In the genomic region with DNA sequence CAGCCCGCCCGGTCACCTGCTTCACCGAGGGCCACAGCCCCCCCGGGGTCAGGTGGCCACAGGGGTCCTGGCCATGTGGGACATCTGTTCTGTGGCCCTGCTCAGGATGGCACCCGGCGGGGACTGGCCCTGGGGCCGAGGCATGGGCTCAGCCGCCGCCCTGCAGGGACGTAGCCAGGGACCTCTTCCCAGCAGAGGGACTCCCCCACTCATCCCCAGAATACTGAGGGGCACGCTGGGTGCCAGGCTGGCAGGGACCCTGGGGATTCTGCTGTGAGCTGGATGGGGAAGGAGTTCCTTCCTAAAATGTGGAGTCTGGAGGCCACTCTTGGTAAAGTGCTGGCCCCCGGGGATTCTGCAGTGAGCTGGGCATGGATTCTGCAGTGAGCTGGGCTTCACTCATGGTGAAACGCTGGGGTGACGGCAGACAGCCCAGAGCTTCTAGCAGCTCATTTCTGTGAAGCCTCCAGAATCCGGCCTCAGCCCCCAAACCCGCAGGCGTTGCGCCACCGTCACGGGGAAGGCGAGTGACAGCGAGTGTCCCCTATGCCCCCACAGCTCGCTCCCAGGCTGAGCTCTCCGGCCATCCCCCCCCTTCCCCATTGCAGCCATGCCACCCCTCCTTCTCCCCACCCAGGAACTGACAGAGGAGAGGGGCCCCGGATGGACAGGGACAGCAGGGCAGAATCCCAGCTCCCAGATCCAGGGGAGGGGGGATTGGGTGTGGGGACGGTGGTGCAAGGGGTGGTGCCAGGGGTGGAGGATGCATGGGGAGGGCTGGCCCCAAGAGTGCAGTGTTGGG, we compare ENCODE assay signal across 9 cellular contexts. TPM values are rescaled to one million over a fixed set of nuclear protein-coding genes. Genes with fewer than 3 reads are reported as not detected.
A peak's percentile ranks its signal among the peaks of the same experiment; 100 is the strongest.
DNase-seq lines count a peak whose midpoint lies in the region; ATAC-seq, FAIRE-seq and TF ChIP-seq lines count a peak whose summit lies in the region.
"Had no signal": no experiment of that assay in that cellular context is flagged by ENCODE, and none has a peak within 500 bp of the region (broad histone marks: within the 10 kb centered on the region; RNA-seq: fewer than 3 reads in every experiment).

No MANE protein-coding gene starts in this region.

- TF ChIP-seq POLR2A in GM12891 (IDR thresholded peaks at IDR 0.05; ENCODE audit: low read depth, low read length), result no peak

- peak overlapping the region; percentile 99 for H3K4me3 Mint-ChIP-seq in activated T-helper 1 cell treated with anti-CD3 and anti-CD28 coated beads, Interleukin-12 subunit alpha, Interleukin-12 subunit beta, Interleukin-2, Interleukin-4 antibody, amounts not matched to agents 30 ng/mL and 10 ng/mL and 1 ng/mL, durations not matched to agents 14 hours and 24 hours and 36 hours

- H3K4me1 ChIP-seq in mononuclear cell (ENCODE audit: insufficient read depth, low read length), result peaks cover 86% of the 10 kb centered on the region

- peak overlapping the region; percentile 93 for H3K27ac Mint-ChIP-seq in activated T-helper 1 cell treated with anti-CD3 and anti-CD28 coated beads, Interleukin-12 subunit alpha, Interleukin-12 subunit beta, Interleukin-2, Interleukin-4 antibody, amounts not matched to agents 30 ng/mL and 10 ng/mL and 1 ng/mL, durations not matched to agents 14 hours and 24 hours and 36 hours

- H3K9me3 Mint-ChIP-seq in activated T-helper 1 cell treated with anti-CD3 and anti-CD28 coated beads, Interleukin-12 subunit alpha, Interleukin-12 subunit beta, Interleukin-2, Interleukin-4 antibody, amounts not matched to agents 30 ng/mL and 10 ng/mL and 1 ng/mL, durations not matched to agents 14 hours and 24 hours and 36 hours, result no peaks in the 10 kb centered on the region

- no peaks in the 10 kb centered on the region for H3K9me3 ChIP-seq in mononuclear cell (ENCODE audit: low read depth, low read length)

- H3K4me3 ChIP-seq in mononuclear cell (ENCODE audit: low read length), result peak overlapping the region; percentile 80

- ATAC-seq in GM21717 (IDR thresholded peaks at IDR 0.05; ENCODE audit: unreplicated experiment) (no peak), GM21786 (IDR thresholded peaks at IDR 0.05; ENCODE audit: unreplicated experiment) (no peak)

- peaks cover 86% of the 10 kb centered on the region for H3K4me1 Mint-ChIP-seq in activated T-helper 1 cell treated with anti-CD3 and anti-CD28 coated beads, Interleukin-12 subunit alpha, Interleukin-12 subunit beta, Interleukin-2, Interleukin-4 antibody, amounts not matched to agents 30 ng/mL and 10 ng/mL and 1 ng/mL, durations not matched to agents 14 hours and 24 hours and 36 hours (ENCODE audit: low read depth)

- no peaks in the 10 kb centered on the region for H3K27me3 ChIP-seq in mononuclear cell (ENCODE audit: insufficient read depth, low read length)

- DNase-seq in Ammon's horn (ENCODE audit: low spot score), result peak; percentile 32
- no peak for DNase-seq in GM12891 (ENCODE audit: insufficient read length, low spot score)
- no peak for DNase-seq in activated T-helper 1 cell treated with anti-CD3 and anti-CD28 coated beads, Interleukin-12 subunit alpha, Interleukin-12 subunit beta, Interleukin-2, Interleukin-4 antibody, amounts not matched to agents 30 ng/mL and 10 ng/mL and 1 ng/mL, durations not matched to agents 14 hours and 24 hours and 36 hours (ENCODE audit: low spot score)
- no peak for DNase-seq in NCI-H345 treated with DMSO at 0.1 percent for 48 hours (lab: John Stamatoyannopoulos, UW; ENCODE audit: unreplicated experiment)
- DNase-seq in HK-2 (ENCODE audit: unreplicated experiment), result no peak
- DNase-seq: NCI-H446 had no signal

- FAIRE-seq in GM12891 (lab: Jason Lieb, UNC), result peak; percentile 13

- no peaks in the 10 kb centered on the region for H3K27me3 Mint-ChIP-seq in activated T-helper 1 cell treated with anti-CD3 and anti-CD28 coated beads, Interleukin-12 subunit alpha, Interleukin-12 subunit beta, Interleukin-2, Interleukin-4 antibody, amounts not matched to agents 30 ng/mL and 10 ng/mL and 1 ng/mL, durations not matched to agents 14 hours and 24 hours and 36 hours (ENCODE audit: insufficient read depth)

- intact Hi-C loops in activated T-helper 1 cell treated with anti-CD3 and anti-CD28 coated beads, Interleukin-12 subunit alpha, Interleukin-12 subunit beta, Interleukin-2, Interleukin-4 antibody, amounts not matched to agents 30 ng/mL and 10 ng/mL and 1 ng/mL, durations not matched to agents 14 hours and 24 hours and 36 hours (cut with micrococcal nuclease), result no loop called here

- H3K36me3 Mint-ChIP-seq in activated T-helper 1 cell treated with anti-CD3 and anti-CD28 coated beads, Interleukin-12 subunit alpha, Interleukin-12 subunit beta, Interleukin-2, Interleukin-4 antibody, amounts not matched to agents 30 ng/mL and 10 ng/mL and 1 ng/mL, durations not matched to agents 14 hours and 24 hours and 36 hours (ENCODE audit: low read depth), result peaks cover 33% of the 10 kb centered on the region

TF ChIP-seq in GM12891, 5 proteins besides CTCF, POLR2A, EP300 and RAD21:
- TF ChIP-seq PAX5 (IDR thresholded peaks at IDR 0.05; ENCODE audit: insufficient read depth, low read length, severe bottlenecking), result no peak
- TF ChIP-seq TAF1 (IDR thresholded peaks at IDR 0.05; ENCODE audit: low read depth, low read length), result no peak
- no peak for TF ChIP-seq SPI1 (IDR thresholded peaks at IDR 0.05; ENCODE audit: low read depth, low read length)
- TF ChIP-seq POU2F2 (IDR thresholded peaks at IDR 0.05; ENCODE audit: low read depth, low read length), result no peak
- no peak for TF ChIP-seq POLR2AphosphoS5 (IDR thresholded peaks at IDR 0.05; ENCODE audit: low read depth, low read length)

RNA-seq across cellular contexts. Expression of gene ITGB2, which starts 1.4 kb away (rescaled TPM):
- polyA plus RNA-seq in GM12891 (2012; ENCODE audit: low read depth, missing spikeins), result 62.1 TPM
- 292 and 294 TPM in 2 replicates for total RNA-seq in activated T-helper 1 cell treated with anti-CD3 and anti-CD28 coated beads, Interleukin-12 subunit alpha, Interleukin-12 subunit beta, Interleukin-2, Interleukin-4 antibody, amounts not matched to agents 30 ng/mL and 10 ng/mL and 1 ng/mL, durations not matched to agents 14 hours and 24 hours and 36 hours
- 761 TPM for total RNA-seq in mononuclear cell

RNA-seq across cellular contexts. Expression of gene SLX9, which starts 20.5 kb away (rescaled TPM):
- polyA plus RNA-seq in GM12891 (2012; ENCODE audit: low read depth, missing spikeins), result 28.2 TPM
- 83.4 and 84.7 TPM in 2 replicates for total RNA-seq in activated T-helper 1 cell treated with anti-CD3 and anti-CD28 coated beads, Interleukin-12 subunit alpha, Interleukin-12 subunit beta, Interleukin-2, Interleukin-4 antibody, amounts not matched to agents 30 ng/mL and 10 ng/mL and 1 ng/mL, durations not matched to agents 14 hours and 24 hours and 36 hours
- 5.2 TPM for total RNA-seq in mononuclear cell

RNA-seq across cellular contexts. Expression of gene PTTG1IP, which starts 45.8 kb away (rescaled TPM):
- 26.6 TPM for polyA plus RNA-seq in GM12891 (2012; ENCODE audit: low read depth, missing spikeins)
- 46.7 and 48.7 TPM in 2 replicates for total RNA-seq in activated T-helper 1 cell treated with anti-CD3 and anti-CD28 coated beads, Interleukin-12 subunit alpha, Interleukin-12 subunit beta, Interleukin-2, Interleukin-4 antibody, amounts not matched to agents 30 ng/mL and 10 ng/mL and 1 ng/mL, durations not matched to agents 14 hours and 24 hours and 36 hours
- total RNA-seq in mononuclear cell, result 71.9 TPM

Comparison
In these comparisons a context has a peak if more than half of its experiments do, and no peak if none do; other contexts are left out.
1. RNA of gene SLX9, which starts 20.5 kb away (total RNA-seq): 83.4 to 84.7 TPM in activated T-helper 1 cell treated with anti-CD3 and anti-CD28 coated beads, Interleukin-12 subunit alpha, Interleukin-12 subunit beta, Interleukin-2, Interleukin-4 antibody, amounts not matched to agents 30 ng/mL and 10 ng/mL and 1 ng/mL, durations not matched to agents 14 hours and 24 hours and 36 hours; 5.2 TPM in mononuclear cell (single experiment); every median in the first group is over 10 times any median in the second.